ENCODE assay signal across 12 cellular contexts in the genomic region with DNA sequence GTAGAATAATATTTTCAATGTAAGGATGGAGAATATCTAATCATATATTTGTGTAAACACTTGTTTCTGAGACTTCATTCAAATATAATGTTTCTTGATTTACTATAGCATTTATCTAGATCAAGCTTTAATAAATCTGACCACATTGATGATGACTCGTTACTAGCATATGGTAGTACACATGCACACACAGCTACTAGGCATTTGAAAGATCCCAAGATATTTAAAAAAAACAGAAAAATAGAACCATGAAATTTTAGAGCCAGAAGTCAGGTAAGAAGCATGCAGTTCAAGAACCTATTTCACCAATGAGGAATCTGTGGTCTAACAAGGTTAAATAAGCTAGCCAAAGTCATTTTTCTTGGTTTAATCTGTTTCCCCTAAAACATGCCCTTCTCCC. TPM values are rescaled to one million over a fixed set of nuclear protein-coding genes. Genes with fewer than 3 reads are reported as not detected.
DNase-seq lines count a peak whose midpoint lies in the region; ATAC-seq and TF ChIP-seq lines count a peak whose summit lies in the region.
"Had no signal": no experiment of that assay in that cellular context is flagged by ENCODE, and none has a peak within 500 bp of the region (broad histone marks: within the 10 kb centered on the region; RNA-seq: fewer than 3 reads in every experiment).

No MANE protein-coding gene starts in this region.

- no peaks in the 10 kb centered on the region for H3K27me3 ChIP-seq in layer of hippocampus (ENCODE audit: control insufficient read depth, insufficient read depth, low read length)
- no peaks in the 10 kb centered on the region for H3K27me3 ChIP-seq in thoracic aorta (replicated peaks; ENCODE audit: insufficient read depth)

- H3K27ac ChIP-seq in caudate nucleus (ENCODE audit: low read depth, low read length) (peak overlapping the region; percentile 55), layer of hippocampus (ENCODE audit: low read depth, low read length) (peak overlapping the region; percentile 27), thoracic aorta (peak overlapping the region; percentile 78 to 95)

- H3K4me3 ChIP-seq in thoracic aorta, result peak overlapping the region; percentile 54

- H3K4me1 ChIP-seq in thoracic aorta (ENCODE audit: control insufficient read depth in 1 of 2, low read depth in 2 of 2), result peaks cover 61 to 80% of the 10 kb centered on the region in 2 donors

- no peak for TF ChIP-seq CTCF in thoracic aorta (IDR thresholded peaks at IDR 0.05)

- H3K9me3 ChIP-seq in thoracic aorta, result no peaks in the 10 kb centered on the region

- ATAC-seq in thoracic aorta (ENCODE audit: insufficient number of reproducible peaks, low FRiP score, low read depth), result no peak

- peak; percentile 38 for DNase-seq in HT1080 (ENCODE audit: low read depth)
- DNase-seq in caudate nucleus (lab: John Stamatoyannopoulos, UW), result no peak
- no peak for DNase-seq in thoracic aorta (ENCODE audit: low spot score)
- no peak for DNase-seq in SKM-1 (lab: John Stamatoyannopoulos, UW; ENCODE audit: unreplicated experiment)
- DNase-seq in inferior parietal cortex (ENCODE audit: extremely low spot score), result no peak
- DNase-seq in NCI-H446 treated with DMSO at 0.1 percent for 48 hours (lab: John Stamatoyannopoulos, UW), result no peak
- DNase-seq in NCI-H526 treated with DMSO at 0.1 percent for 48 hours (lab: John Stamatoyannopoulos, UW), result no peak
- DNase-seq: activated CD4-positive, alpha-beta T cell treated with anti-CD3 and anti-CD28 coated beads for 1 hour; DND-41; effector CD8-positive, alpha-beta T cell; NCI-H524 treated with DMSO at 0.1 percent for 48 hours had no signal

- no peaks in the 10 kb centered on the region for H3K36me3 ChIP-seq in thoracic aorta

RNA-seq across cellular contexts. Expression of gene DCP1B, which starts 32.0 kb away (rescaled TPM):
- 13.0 and 15.9 TPM in 2 replicates for total RNA-seq in HT1080 (2014; rRNA removed; shearing (Covaris generic))
- polyA plus RNA-seq in HT1080 (2015; cell fraction: cytosol; rRNA removed), result 22.2 and 23.5 TPM in 2 replicates
- polyA plus RNA-seq in HT1080 (2015; cell fraction: nucleus; rRNA removed), result 28.2 and 28.6 TPM in 2 replicates
- total RNA-seq in thoracic aorta, result 10 to 100 TPM; 16.6 to 19.5 TPM

RNA-seq across cellular contexts. Expression of gene CACNA2D4, which starts 53.8 kb away (rescaled TPM):
- 35.2 and 44.0 TPM in 2 replicates for total RNA-seq in HT1080 (2014; rRNA removed; shearing (Covaris generic))
- 86.4 and 89.0 TPM in 2 replicates for polyA plus RNA-seq in HT1080 (2015; cell fraction: cytosol; rRNA removed)
- 222 and 247 TPM in 2 replicates for polyA plus RNA-seq in HT1080 (2015; cell fraction: nucleus; rRNA removed)
- 10 to 100 TPM in 1 of 2 donors, 1 to 10 TPM in 1; 8.7 to 12.3 TPM for total RNA-seq in thoracic aorta

Comparison
In these comparisons a context has a peak if more than half of its experiments do, and no peak if none do; other contexts are left out.
1. H3K27ac ChIP-seq: peak in every context shown above with its lines; median percentile 86 in thoracic aorta; 55 in caudate nucleus; 27 in layer of hippocampus.